Comparison of ENCODE assay signal across 18 cellular contexts in the genomic region with DNA sequence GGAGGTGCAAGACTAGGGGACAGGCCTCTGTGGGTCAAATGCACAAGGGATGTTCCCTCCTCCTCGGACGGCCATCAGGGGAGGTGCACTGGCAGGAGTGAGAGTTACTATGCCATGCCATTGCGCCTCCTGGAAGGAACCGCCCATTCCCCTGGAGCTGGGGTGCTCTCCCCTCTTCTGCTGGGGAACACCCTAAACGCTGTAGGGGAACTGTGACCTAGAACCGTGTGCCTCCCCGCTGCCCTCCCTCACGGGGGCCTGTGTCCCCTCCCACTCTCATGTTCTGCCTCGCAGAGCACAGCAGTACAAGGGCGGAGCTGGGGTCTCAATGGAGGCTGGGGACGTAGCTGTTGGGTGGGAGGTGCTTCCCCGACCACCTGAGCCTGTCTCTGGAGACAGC. TPM values are rescaled to one million over a fixed set of nuclear protein-coding genes. Genes with fewer than 3 reads are reported as not detected.
"Had no signal": no experiment of that assay in that cellular context is flagged by ENCODE, and none has a peak within 500 bp of the region (broad histone marks: within the 10 kb centered on the region; RNA-seq: fewer than 3 reads in every experiment).

No MANE protein-coding gene starts in this region.

- H3K27ac ChIP-seq: foreskin keratinocyte, upper lobe of right lung had no signal

- ATAC-seq: activated CD8-positive, alpha-beta T cell treated with anti-CD3 and anti-CD28 coated beads, Interleukin-2, amount 10 ng/mL, durations not matched to agents 7 days and 5 days; activated T-helper 17 cell treated with anti-CD3 and anti-CD28 coated beads, Interleukin-2, amount 50 U/mL, for 72 hours; foreskin keratinocyte; mucosa of descending colon; natural killer cell treated with Interleukin-12 subunit alpha and Interleukin-12 subunit beta and Interleukin-15 and Interleukin-18, amount 100 ng/mL, for 72 hours; upper lobe of right lung had no signal

- H3K4me1 ChIP-seq: foreskin keratinocyte, upper lobe of right lung had no signal

- H3K27ac Mint-ChIP-seq: activated CD8-positive, alpha-beta T cell treated with anti-CD3 and anti-CD28 coated beads, Interleukin-2, amount 10 ng/mL, durations not matched to agents 7 days and 5 days; activated naive CD4-positive, alpha-beta T cell treated with anti-CD3 and anti-CD28 coated beads, Interleukin-2, amount 10 ng/mL, durations not matched to agents 7 days and 5 days; activated T-helper 17 cell treated with anti-CD3 and anti-CD28 coated beads, Interleukin-2, amount 50 U/mL, for 72 hours; natural killer cell treated with Interleukin-12 subunit alpha and Interleukin-12 subunit beta and Interleukin-15 and Interleukin-18, amount 100 ng/mL, for 72 hours; progenitor cell of endocrine pancreas; stimulated activated naive CD8-positive, alpha-beta T cell treated with anti-CD3 and anti-CD28 coated beads, Interleukin-15, Interleukin-2, amounts not matched to agents 100 ng/mL and 50 ng/mL, for 24 hours; T-helper 1 cell treated with Interleukin-12 subunit alpha and Interleukin-12 subunit beta and Interleukin-4 antibody, amounts not matched to agents 30 μg/mL and 1 μg/mL, for 36 hours had no signal

- H3K9me3 Mint-ChIP-seq: activated naive CD4-positive, alpha-beta T cell treated with anti-CD3 and anti-CD28 coated beads, Interleukin-2, amount 10 ng/mL, durations not matched to agents 7 days and 5 days; activated T-helper 17 cell treated with anti-CD3 and anti-CD28 coated beads, Interleukin-2, amount 50 U/mL, for 72 hours; central memory CD8-positive, alpha-beta T cell; natural killer cell treated with Interleukin-12 subunit alpha and Interleukin-12 subunit beta and Interleukin-15 and Interleukin-18, amount 100 ng/mL, for 72 hours; stimulated activated naive CD8-positive, alpha-beta T cell treated with anti-CD3 and anti-CD28 coated beads, Interleukin-15, Interleukin-2, amounts not matched to agents 100 ng/mL and 50 ng/mL, for 24 hours; T-helper 1 cell treated with Interleukin-12 subunit alpha and Interleukin-12 subunit beta and Interleukin-4 antibody, amounts not matched to agents 30 μg/mL and 1 μg/mL, for 36 hours had no signal

- H3K4me3 ChIP-seq: mucosa of descending colon, upper lobe of right lung had no signal

- H3K27me3 ChIP-seq: foreskin keratinocyte, upper lobe of right lung had no signal

- H3K4me3 Mint-ChIP-seq: activated CD8-positive, alpha-beta T cell treated with anti-CD3 and anti-CD28 coated beads, Interleukin-2, amount 10 ng/mL, durations not matched to agents 7 days and 5 days; activated naive CD4-positive, alpha-beta T cell treated with anti-CD3 and anti-CD28 coated beads, Interleukin-2, amount 10 ng/mL, durations not matched to agents 7 days and 5 days; activated T-helper 17 cell treated with anti-CD3 and anti-CD28 coated beads, Interleukin-2, amount 50 U/mL, for 72 hours; central memory CD8-positive, alpha-beta T cell; natural killer cell treated with Interleukin-12 subunit alpha and Interleukin-12 subunit beta and Interleukin-15 and Interleukin-18, amount 100 ng/mL, for 72 hours; stimulated activated naive CD8-positive, alpha-beta T cell treated with anti-CD3 and anti-CD28 coated beads, Interleukin-15, Interleukin-2, amounts not matched to agents 100 ng/mL and 50 ng/mL, for 24 hours; T-helper 1 cell treated with Interleukin-12 subunit alpha and Interleukin-12 subunit beta and Interleukin-4 antibody, amounts not matched to agents 30 μg/mL and 1 μg/mL, for 36 hours had no signal

- H3K9me3 ChIP-seq: mucosa of descending colon, upper lobe of right lung had no signal

- H3K27me3 Mint-ChIP-seq: activated naive CD4-positive, alpha-beta T cell treated with anti-CD3 and anti-CD28 coated beads, Interleukin-2, amount 10 ng/mL, durations not matched to agents 7 days and 5 days; activated T-helper 17 cell treated with anti-CD3 and anti-CD28 coated beads, Interleukin-2, amount 50 U/mL, for 72 hours; central memory CD8-positive, alpha-beta T cell; natural killer cell treated with Interleukin-12 subunit alpha and Interleukin-12 subunit beta and Interleukin-15 and Interleukin-18, amount 100 ng/mL, for 72 hours; progenitor cell of endocrine pancreas; stimulated activated naive CD8-positive, alpha-beta T cell treated with anti-CD3 and anti-CD28 coated beads, Interleukin-15, Interleukin-2, amounts not matched to agents 100 ng/mL and 50 ng/mL, for 24 hours had no signal

- H3K4me1 Mint-ChIP-seq: activated T-helper 17 cell treated with anti-CD3 and anti-CD28 coated beads, Interleukin-2, amount 50 U/mL, for 72 hours had no signal

- H3K36me3 Mint-ChIP-seq: natural killer cell treated with Interleukin-12 subunit alpha and Interleukin-12 subunit beta and Interleukin-15 and Interleukin-18, amount 100 ng/mL, for 72 hours had no signal

- DNase-seq: activated CD4-positive, alpha-beta T cell treated with anti-CD3 and anti-CD28 coated beads for 48 hours; activated CD8-positive, alpha-beta memory T cell treated with anti-CD3 and anti-CD28 coated beads, Interleukin-2, amount 50 U/mL, for 48 hours; activated CD8-positive, alpha-beta T cell treated with anti-CD3 and anti-CD28 coated beads, Interleukin-2, amount 10 ng/mL, durations not matched to agents 7 days and 5 days; activated naive CD4-positive, alpha-beta T cell treated with anti-CD3 and anti-CD28 coated beads, Interleukin-2, amount 10 ng/mL, durations not matched to agents 7 days and 5 days; dermis blood vessel endothelial cell; foreskin keratinocyte; head of caudate nucleus; mucosa of descending colon; occipital lobe; stimulated activated CD4-positive, alpha-beta T cell treated with anti-CD3 and anti-CD28 coated beads, Interleukin-2, amount 100 ng/mL, for 48 hours; upper lobe of right lung had no signal

RNA-seq across cellular contexts. Expression of gene TMEM59L, which starts 53.6 kb away (rescaled TPM):
- total RNA-seq: activated CD8-positive, alpha-beta T cell treated with anti-CD3 and anti-CD28 coated beads, Interleukin-2, amount 10 ng/mL, durations not matched to agents 7 days and 5 days; foreskin keratinocyte; lung microvascular endothelial cell; natural killer cell treated with Interleukin-12 subunit alpha and Interleukin-12 subunit beta and Interleukin-15 and Interleukin-18, amount 100 ng/mL, for 72 hours had no signal
- polyA plus RNA-seq: foreskin keratinocyte had no signal

RNA-seq across cellular contexts. Expression of gene CRLF1, which starts 59.7 kb away (rescaled TPM):
- total RNA-seq: activated CD8-positive, alpha-beta T cell treated with anti-CD3 and anti-CD28 coated beads, Interleukin-2, amount 10 ng/mL, durations not matched to agents 7 days and 5 days; activated T-helper 17 cell treated with anti-CD3 and anti-CD28 coated beads, Interleukin-2, amount 50 U/mL, for 72 hours; dermis blood vessel endothelial cell; lung microvascular endothelial cell; natural killer cell treated with Interleukin-12 subunit alpha and Interleukin-12 subunit beta and Interleukin-15 and Interleukin-18, amount 100 ng/mL, for 72 hours had no signal
